In the genomic region with DNA sequence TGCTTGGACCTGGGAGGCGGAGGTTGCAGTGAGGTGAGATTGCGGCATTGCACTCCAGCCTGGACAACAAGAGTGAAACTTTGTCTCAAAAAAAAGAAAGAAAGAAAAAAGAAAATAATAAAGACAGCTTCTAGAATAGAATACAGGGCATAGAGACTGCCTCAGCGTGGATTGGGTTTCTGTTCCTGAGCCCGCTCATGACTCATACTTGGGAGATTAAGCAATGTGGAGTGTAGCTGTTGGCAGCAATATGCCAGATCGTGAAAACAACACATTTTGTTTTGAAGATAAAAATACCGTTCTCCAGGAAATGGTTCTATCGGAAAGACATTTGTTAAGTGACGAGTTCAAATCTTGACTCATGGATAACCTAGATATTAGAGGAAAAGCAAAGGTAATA, we compare ENCODE assay signal across 1 cellular context.
A peak's percentile ranks its signal among the peaks of the same experiment; 100 is the strongest.
TF ChIP-seq lines count a peak whose summit lies in the region.

No MANE protein-coding gene starts in this region.

TF ChIP-seq in liver, 16 proteins besides CTCF, POLR2A, EP300 and RAD21 (continued from another document):
- TF ChIP-seq, protein P1, sequence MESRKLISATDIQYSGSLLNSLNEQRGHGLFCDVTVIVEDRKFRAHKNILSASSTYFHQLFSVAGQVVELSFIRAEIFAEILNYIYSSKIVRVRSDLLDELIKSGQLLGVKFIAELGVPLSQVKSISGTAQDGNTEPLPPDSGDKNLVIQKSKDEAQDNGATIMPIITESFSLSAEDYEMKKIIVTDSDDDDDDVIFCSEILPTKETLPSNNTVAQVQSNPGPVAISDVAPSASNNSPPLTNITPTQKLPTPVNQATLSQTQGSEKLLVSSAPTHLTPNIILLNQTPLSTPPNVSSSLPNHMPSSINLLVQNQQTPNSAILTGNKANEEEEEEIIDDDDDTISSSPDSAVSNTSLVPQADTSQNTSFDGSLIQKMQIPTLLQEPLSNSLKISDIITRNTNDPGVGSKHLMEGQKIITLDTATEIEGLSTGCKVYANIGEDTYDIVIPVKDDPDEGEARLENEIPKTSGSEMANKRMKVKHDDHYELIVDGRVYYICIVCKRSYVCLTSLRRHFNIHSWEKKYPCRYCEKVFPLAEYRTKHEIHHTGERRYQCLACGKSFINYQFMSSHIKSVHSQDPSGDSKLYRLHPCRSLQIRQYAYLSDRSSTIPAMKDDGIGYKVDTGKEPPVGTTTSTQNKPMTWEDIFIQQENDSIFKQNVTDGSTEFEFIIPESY (IDR thresholded peaks at IDR 0.05), result peak; percentile 24
- TF ChIP-seq EGR1 (IDR thresholded peaks at IDR 0.05; ENCODE audit: low read depth in 2 of 2) (no peak), TAF1 (conservative IDR thresholded peaks at IDR 0.05) (no peak), HNF4G (IDR thresholded peaks at IDR 0.05) (no peak), SP1 (IDR thresholded peaks at IDR 0.05) (peak; percentile 48), FOXA1 (IDR thresholded peaks at IDR 0.05) (peak; percentile 12), YY1 (IDR thresholded peaks at IDR 0.05) (peak; percentile 32), FOXA2 (IDR thresholded peaks at IDR 0.05) (no peak), JUND (IDR thresholded peaks at IDR 0.05) (peak; percentile 99), GABPA (IDR thresholded peaks at IDR 0.05 in 1 of 2, conservative IDR thresholded peaks at IDR 0.05 in 1 of 2) (no peak)
- TF ChIP-seq, protein P2, sequence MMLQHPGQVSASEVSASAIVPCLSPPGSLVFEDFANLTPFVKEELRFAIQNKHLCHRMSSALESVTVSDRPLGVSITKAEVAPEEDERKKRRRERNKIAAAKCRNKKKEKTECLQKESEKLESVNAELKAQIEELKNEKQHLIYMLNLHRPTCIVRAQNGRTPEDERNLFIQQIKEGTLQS (IDR thresholded peaks at IDR 0.05), result peak; percentile 96
